8 cellular contexts compared by ENCODE assay signal in genomic region chr17:43994272-43995149, GRCh38. TPM values are rescaled to one million over a fixed set of nuclear protein-coding genes. Genes with fewer than 3 reads are reported as not detected.
A peak's percentile ranks its signal among the peaks of the same experiment; 100 is the strongest.
DNase-seq lines count a peak whose midpoint lies in the region; TF ChIP-seq lines count a peak whose summit lies in the region.

No MANE protein-coding gene starts in this region.

- H3K9me3 ChIP-seq in liver (ENCODE audit: control insufficient read depth in 4 of 4, low read length in 3 of 4) = no peaks in the 10 kb centered on the region

- H3K36me3 ChIP-seq in liver (ENCODE audit: control insufficient read depth in 4 of 4, insufficient read depth in 3 of 4, low read depth in 1 of 4, low read length in 3 of 4) = no peaks in the 10 kb centered on the region

- no peak overlapping the region for H3K27ac ChIP-seq in dorsolateral prefrontal cortex
- no peak overlapping the region for H3K27ac ChIP-seq in liver (ENCODE audit: low read depth in 1 of 2, low read length in 2 of 2)

- H3K27me3 ChIP-seq in dorsolateral prefrontal cortex (peaks cover 0 to 8% (median 0%) of the 10 kb centered on the region in 45 donors), liver (ENCODE audit: control insufficient read depth in 4 of 4, insufficient read depth in 4 of 4, low read length in 3 of 4) (no peaks in the 10 kb centered on the region)

- WGBS in liver = 12% methylated on average over 52 of the region's 52 CpGs

- H3K9ac ChIP-seq in liver (ENCODE audit: low read depth in 1 of 2, low read length in 2 of 2) = no peak overlapping the region

- peaks cover 8 to 16% (median 10%) of the 10 kb centered on the region in 4 donors for H3K4me1 ChIP-seq in liver (ENCODE audit: control insufficient read depth in 4 of 4, insufficient read depth in 4 of 4, low read length in 3 of 4)

- intact Hi-C loops in dorsolateral prefrontal cortex (cut with DNase I) = loop anchor here (2.0 to 10.0 kb wide), 4 partner anchors 50 to 120 kb away; partner anchors contain the start of gene PPY (in 1 of the 2)

- TF ChIP-seq CTCF in dorsolateral prefrontal cortex (IDR thresholded peaks at IDR 0.05 in 54 of 56, conservative IDR thresholded peaks at IDR 0.05 in 2 of 56; ENCODE audit: low read depth in 1 of 56, partially characterized antibody in 56 of 56) (peak; percentile 74 to 96 (median 92)), liver (IDR thresholded peaks at IDR 0.05; ENCODE audit: low read depth, low read length, missing input control) (peak; percentile 91)

- peak; percentile 56 for DNase-seq in NCI-H1436 (lab: John Stamatoyannopoulos, UW)
- DNase-seq in NCI-H1436 treated with DMSO at 0.1 percent for 48 hours (lab: John Stamatoyannopoulos, UW) = no peak
- peak; percentile 37 for DNase-seq in NCI-H128 (lab: John Stamatoyannopoulos, UW; ENCODE audit: unreplicated experiment)
- DNase-seq in activated CD4-positive, alpha-beta T cell treated with anti-CD3 and anti-CD28 coated beads, Interleukin-2, amount 50 U/mL, for 1 hour = peak; percentile 65
- peak; percentile 35 to 85 (median 72) for DNase-seq in dorsolateral prefrontal cortex
- DNase-seq in stimulated activated CD4-positive, alpha-beta T cell treated with anti-CD3 and anti-CD28 coated beads, Interleukin-4, amount 100 ng/mL, for 48 hours (ENCODE audit: low read depth in 2 of 2) = peak; percentile 62 to 64
- DNase-seq in NCI-H2171 treated with DMSO at 0.1 percent for 48 hours (lab: John Stamatoyannopoulos, UW) = no peak

- H3K4me3 ChIP-seq in dorsolateral prefrontal cortex (peak overlapping the region; percentile 26 to 71 (median 51)), liver (ENCODE audit: low read depth in 1 of 3, low read length in 3 of 3) (peak overlapping the region in 2 of 3 donors; percentile 9 to 49)

- TF ChIP-seq RAD21 in liver (IDR thresholded peaks at IDR 0.05) = peak; percentile 91 to 96

TF ChIP-seq in liver, 16 proteins besides CTCF, POLR2A, EP300 and RAD21:
- TF ChIP-seq HNF4G (IDR thresholded peaks at IDR 0.05) = no peak
- TF ChIP-seq EGR1 (IDR thresholded peaks at IDR 0.05; ENCODE audit: low read depth in 2 of 2) = no peak
- no peak for TF ChIP-seq FOXA1 (IDR thresholded peaks at IDR 0.05)
- no peak for TF ChIP-seq JUND (IDR thresholded peaks at IDR 0.05)
- no peak for TF ChIP-seq FOXA2 (IDR thresholded peaks at IDR 0.05)
- TF ChIP-seq SP1 (IDR thresholded peaks at IDR 0.05) = no peak
- no peak for TF ChIP-seq ZBTB33 (IDR thresholded peaks at IDR 0.05)
- no peak for TF ChIP-seq REST (IDR thresholded peaks at IDR 0.05)
- TF ChIP-seq RXRA (IDR thresholded peaks at IDR 0.05) = no peak
- no peak for TF ChIP-seq HNF4A (conservative IDR thresholded peaks at IDR 0.05)
- TF ChIP-seq MAX (IDR thresholded peaks at IDR 0.05) = no peak

RNA-seq across cellular contexts. Expression of gene NAGS, which starts 9.9 kb away (rescaled TPM):
- total RNA-seq in dorsolateral prefrontal cortex (1 to 10 TPM in 91 of 120 experiments, under 1 TPM in 27, not detected in 2; 0.22 to 4.0 (median 1.6) TPM), liver (10 to 100 TPM; 21.5 to 29.4 TPM)
- polyA plus RNA-seq in liver = 10 to 100 TPM; 27.1 to 29.8 TPM

RNA-seq across cellular contexts. Expression of gene TMEM101, which starts 20.3 kb away (rescaled TPM):
- total RNA-seq in dorsolateral prefrontal cortex = 10 to 100 TPM; 13.5 to 26.7 (median 19.9) TPM
- 10 to 100 TPM; 24.4 to 25.7 TPM for total RNA-seq in liver
- polyA plus RNA-seq in liver = 10 to 100 TPM; 12.0 to 18.4 TPM

RNA-seq across cellular contexts. Expression of gene PYY, which starts 40.8 kb away (rescaled TPM):
- 1 to 10 TPM in 2 of 120 experiments, under 1 TPM in 7, not detected in 111; 0.29 to 1.1 (median 0.59) TPM for total RNA-seq in dorsolateral prefrontal cortex
- total RNA-seq in liver = not detected
- polyA plus RNA-seq in liver = under 1 TPM in 1 of 2 donors, not detected in 1; 0.05 TPM

RNA-seq across cellular contexts. Expression of gene PPY, which starts 52.2 kb away (rescaled TPM):
- total RNA-seq in dorsolateral prefrontal cortex = not detected
- total RNA-seq in liver = not detected
- not detected for polyA plus RNA-seq in liver

Comparison
In these comparisons a context has a peak if more than half of its experiments do, and no peak if none do; other contexts are left out.
1. DNase-seq: peak in NCI-H1436 (single experiment), NCI-H128 (single experiment), activated CD4-positive, alpha-beta T cell treated with anti-CD3 and anti-CD28 coated beads, Interleukin-2, amount 50 U/mL, for 1 hour (single experiment), dorsolateral prefrontal cortex (10 of 10) and stimulated activated CD4-positive, alpha-beta T cell treated with anti-CD3 and anti-CD28 coated beads, Interleukin-4, amount 100 ng/mL, for 48 hours (2 of 2); none in NCI-H1436 treated with DMSO at 0.1 percent for 48 hours (single experiment) and NCI-H2171 treated with DMSO at 0.1 percent for 48 hours (single experiment).
2. RNA of gene NAGS, which starts 9.9 kb away (total RNA-seq): 21.5 to 29.4 TPM in liver; 0.22 to 4.0 TPM in dorsolateral prefrontal cortex; every median in the first group is over 4 times any median in the second.